ENCODE assay signal across 22 cellular contexts in the genomic region with DNA sequence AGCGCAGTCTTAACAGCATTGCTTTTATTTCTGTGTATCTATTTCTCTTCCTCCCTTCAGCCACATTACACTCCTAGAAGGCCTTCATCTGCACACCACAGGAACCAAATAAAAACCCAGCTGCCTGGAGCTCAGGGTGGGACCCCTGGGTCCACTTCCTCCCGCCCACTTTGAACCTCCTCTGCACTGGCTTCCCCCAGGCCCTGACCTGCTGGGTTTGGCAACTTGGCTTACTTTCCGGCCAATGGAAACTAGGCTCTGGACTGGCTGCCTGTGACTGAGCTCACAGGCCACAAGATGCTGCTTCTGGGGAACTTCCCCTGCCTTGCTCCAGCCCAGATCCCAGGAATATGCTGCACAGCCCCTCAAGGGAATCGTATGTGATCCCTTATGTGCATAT.
"Had no signal": no experiment of that assay in that cellular context is flagged by ENCODE, and none has a peak within 500 bp of the region (broad histone marks: within the 10 kb centered on the region; RNA-seq: fewer than 3 reads in every experiment).

No MANE protein-coding gene starts in this region.

- H3K36me3 ChIP-seq: colonic mucosa, ovary, suprapubic skin, thyroid gland, upper lobe of left lung, vagina had no signal

- H3K36me3 Mint-ChIP-seq: naive thymus-derived CD4-positive, alpha-beta T cell; stimulated activated effector memory CD8-positive, alpha-beta T cell treated with anti-CD3 and anti-CD28 coated beads, Interleukin-12 subunit alpha, Interleukin-12 subunit beta, amount 100 ng/mL, for 72 hours had no signal

- FAIRE-seq: small intestine had no signal

- H3K9me3 ChIP-seq: colonic mucosa, ovary, suprapubic skin, thyroid gland, upper lobe of left lung, vagina had no signal

- H3K9me3 Mint-ChIP-seq: naive thymus-derived CD4-positive, alpha-beta T cell; neural crest cell; stimulated activated effector memory CD8-positive, alpha-beta T cell treated with anti-CD3 and anti-CD28 coated beads, Interleukin-12 subunit alpha, Interleukin-12 subunit beta, amount 100 ng/mL, for 72 hours had no signal

- H3K4me1 ChIP-seq: colonic mucosa, thyroid gland, vagina had no signal

- ATAC-seq: left lobe of liver; naive thymus-derived CD4-positive, alpha-beta T cell; right cardiac atrium; stimulated activated effector memory CD8-positive, alpha-beta T cell treated with anti-CD3 and anti-CD28 coated beads, Interleukin-12 subunit alpha, Interleukin-12 subunit beta, amount 100 ng/mL, for 72 hours; stimulated activated naive CD8-positive, alpha-beta T cell treated with anti-CD3 and anti-CD28 coated beads, Interleukin-15, Interleukin-2, amounts not matched to agents 100 U/mL and 50 U/mL, for 24 hours had no signal

- H3K4me3 Mint-ChIP-seq: naive thymus-derived CD4-positive, alpha-beta T cell; neural crest cell; stimulated activated effector memory CD8-positive, alpha-beta T cell treated with anti-CD3 and anti-CD28 coated beads, Interleukin-12 subunit alpha, Interleukin-12 subunit beta, amount 100 ng/mL, for 72 hours had no signal

- DNase-seq: colonic mucosa; dorsolateral prefrontal cortex; effector CD8-positive, alpha-beta T cell; foreskin melanocyte; head of caudate nucleus; mammary epithelial cell; naive thymus-derived CD4-positive, alpha-beta T cell; ovary; right cardiac atrium; small intestine; stimulated activated CD4-positive, alpha-beta T cell treated with anti-CD3 and anti-CD28 coated beads, Interleukin-4, amount 100 ng/mL, for 1 hour; stimulated activated CD8-positive, alpha-beta memory T cell treated with anti-CD3 and anti-CD28 coated beads, Interleukin-4, amount 100 ng/mL, for 48 hours; stimulated activated naive CD8-positive, alpha-beta T cell treated with anti-CD3 and anti-CD28 coated beads, Interleukin-15, Interleukin-2, amounts not matched to agents 100 U/mL and 50 U/mL, for 24 hours; thyroid gland; upper lobe of left lung had no signal

- H3K4me3 ChIP-seq: colonic mucosa, dorsolateral prefrontal cortex, hepatocyte, ovary, suprapubic skin, thyroid gland, upper lobe of left lung, vagina had no signal

- H3K27ac ChIP-seq: colonic mucosa, dorsolateral prefrontal cortex, hepatocyte, ovary, suprapubic skin, thyroid gland, upper lobe of left lung, vagina had no signal

- H3K27ac Mint-ChIP-seq: naive thymus-derived CD4-positive, alpha-beta T cell; progenitor cell of endocrine pancreas; stimulated activated effector memory CD8-positive, alpha-beta T cell treated with anti-CD3 and anti-CD28 coated beads, Interleukin-12 subunit alpha, Interleukin-12 subunit beta, amount 100 ng/mL, for 72 hours had no signal
